Comparison of ENCODE assay signal across 18 cellular contexts in the genomic region with DNA sequence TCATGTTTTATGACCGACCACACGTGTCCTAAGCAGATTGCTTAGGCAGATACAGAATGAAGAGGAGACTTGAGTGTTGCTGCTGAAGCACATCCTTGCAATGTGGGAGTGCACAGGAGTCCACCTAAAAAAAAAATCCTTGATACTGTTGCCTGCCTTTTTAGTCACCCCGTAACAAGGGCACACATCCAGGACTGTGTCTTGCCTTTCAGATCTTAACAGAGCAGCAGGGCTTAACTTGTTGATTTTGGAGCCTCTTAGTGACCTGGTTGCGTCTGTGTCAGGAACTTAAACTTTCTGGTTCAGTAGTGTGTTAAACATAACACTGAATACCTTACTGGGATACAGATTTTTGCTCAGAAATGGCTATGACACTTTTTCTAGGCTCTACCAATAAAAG. TPM values are rescaled to one million over a fixed set of nuclear protein-coding genes. Genes with fewer than 3 reads are reported as not detected.
DNase-seq lines count a peak whose midpoint lies in the region; ATAC-seq and TF ChIP-seq lines count a peak whose summit lies in the region.
"Had no signal": no experiment of that assay in that cellular context is flagged by ENCODE, and none has a peak within 500 bp of the region (broad histone marks: within the 10 kb centered on the region; RNA-seq: fewer than 3 reads in every experiment).

No MANE protein-coding gene starts in this region.

- no peak overlapping the region for H3K9ac ChIP-seq in subcutaneous abdominal adipose tissue (ENCODE audit: low read length in 5 of 5)

- no peaks in the 10 kb centered on the region for H3K27me3 ChIP-seq in subcutaneous abdominal adipose tissue (ENCODE audit: control insufficient read depth in 5 of 5, insufficient read depth in 4 of 5, low read length in 5 of 5)
- no peaks in the 10 kb centered on the region for H3K27me3 ChIP-seq in adrenal gland

- H3K36me3 ChIP-seq in HEK293 (ENCODE audit: control insufficient read depth in 2 of 2, insufficient read depth in 1 of 2, low read length in 2 of 2) (peaks cover 52 to 91% of the 10 kb centered on the region in 2 experiments), subcutaneous abdominal adipose tissue (ENCODE audit: control insufficient read depth in 5 of 5, insufficient read depth in 5 of 5, low read length in 5 of 5) (peaks cover 19 to 61% (median 52%) of the 10 kb centered on the region in 5 donors), adrenal gland (replicated peaks in 1 of 2) (peaks cover 0 to 58% of the 10 kb centered on the region in 2 donors)

- H3K9me3 ChIP-seq in HEK293 (ENCODE audit: control insufficient read depth, insufficient read depth, low read depth, low read length) (no peaks in the 10 kb centered on the region), subcutaneous abdominal adipose tissue (ENCODE audit: control insufficient read depth in 5 of 5, low read length in 5 of 5) (no peaks in the 10 kb centered on the region), adrenal gland (replicated peaks in 1 of 3) (no peaks in the 10 kb centered on the region)

- no peak for DNase-seq in T-helper 2 cell treated with Interferon-gamma antibody and Interleukin-4, amounts not matched to agents 5 μg/mL and 100 μg/mL, for 36 hours (ENCODE audit: low spot score)
- no peak for DNase-seq in T-helper 2 cell
- no peak for DNase-seq in effector memory CD8-positive, alpha-beta T cell
- DNase-seq in NCI-H446 treated with DMSO at 0.1 percent for 48 hours (lab: John Stamatoyannopoulos, UW) = no peak
- no peak for DNase-seq in adrenal gland
- DNase-seq: CD8-positive, alpha-beta T cell; COR-L47; DMS153; DMS79 treated with DMSO at 0.1 percent for 48 hours; EL; GOT3; H9; HFFc6 had no signal

- H3K4me1 ChIP-seq in HEK293 (ENCODE audit: control insufficient read depth, insufficient read depth, low read length) = no peaks in the 10 kb centered on the region
- peaks cover 3 to 37% (median 30%) of the 10 kb centered on the region in 5 donors for H3K4me1 ChIP-seq in subcutaneous abdominal adipose tissue (ENCODE audit: control insufficient read depth in 5 of 5, insufficient read depth in 5 of 5, low read length in 5 of 5)
- peaks cover 28 to 49% of the 10 kb centered on the region in 2 donors for H3K4me1 ChIP-seq in adrenal gland (replicated peaks in 1 of 2)

- peaks cover 66% of the 10 kb centered on the region for H3K36me3 Mint-ChIP-seq in T-helper 2 cell treated with Interferon-gamma antibody and Interleukin-4, amounts not matched to agents 5 μg/mL and 100 μg/mL, for 36 hours (ENCODE audit: low read depth)
- peaks cover 50% of the 10 kb centered on the region for H3K36me3 Mint-ChIP-seq in effector memory CD8-positive, alpha-beta T cell (ENCODE audit: insufficient read depth)

- CTCF ChIA-PET in HEK293 (lab: Yijun Ruan, JAX) = no interaction called here

- H3K27me3 Mint-ChIP-seq in T-helper 2 cell treated with Interferon-gamma antibody and Interleukin-4, amounts not matched to agents 5 μg/mL and 100 μg/mL, for 36 hours (ENCODE audit: low read depth) = no peaks in the 10 kb centered on the region
- H3K27me3 Mint-ChIP-seq in effector memory CD8-positive, alpha-beta T cell = no peaks in the 10 kb centered on the region

- H3K27ac Mint-ChIP-seq in T-helper 2 cell treated with Interferon-gamma antibody and Interleukin-4, amounts not matched to agents 5 μg/mL and 100 μg/mL, for 36 hours = peak overlapping the region; percentile 2
- H3K27ac Mint-ChIP-seq in effector memory CD8-positive, alpha-beta T cell = peak overlapping the region; percentile 53 to 82
- H3K27ac Mint-ChIP-seq: CD14-positive monocyte; CD8-positive, alpha-beta T cell; H9; HFFc6 had no signal

- H3K4me3 Mint-ChIP-seq in T-helper 2 cell treated with Interferon-gamma antibody and Interleukin-4, amounts not matched to agents 5 μg/mL and 100 μg/mL, for 36 hours = no peak overlapping the region
- H3K4me3 Mint-ChIP-seq in effector memory CD8-positive, alpha-beta T cell = no peak overlapping the region
- H3K4me3 Mint-ChIP-seq: CD14-positive monocyte; CD8-positive, alpha-beta T cell; H9; HFFc6 had no signal

- POLR2A ChIA-PET in HEK293 (lab: Yijun Ruan, JAX) = no interaction called here

- no peak for ATAC-seq in effector memory CD8-positive, alpha-beta T cell (replicated peaks)
- no peak for ATAC-seq in GM21360 (IDR thresholded peaks at IDR 0.05; ENCODE audit: unreplicated experiment)
- ATAC-seq: CD8-positive, alpha-beta T cell had no signal

- H3K4me1 Mint-ChIP-seq in T-helper 2 cell treated with Interferon-gamma antibody and Interleukin-4, amounts not matched to agents 5 μg/mL and 100 μg/mL, for 36 hours (ENCODE audit: low read depth) = peaks cover 24% of the 10 kb centered on the region
- H3K4me1 Mint-ChIP-seq in effector memory CD8-positive, alpha-beta T cell (ENCODE audit: low read depth in 2 of 2) = peaks cover 21 to 34% of the 10 kb centered on the region in 2 donors

- H3K27ac ChIP-seq in HEK293 (ENCODE audit: extremely low read depth, low read depth, low read length) = peak overlapping the region; percentile 18; the same call in 1 of the 2 replicates
- H3K27ac ChIP-seq in subcutaneous abdominal adipose tissue (ENCODE audit: low read depth, low read length) = peak overlapping the region; percentile 42
- no peak overlapping the region for H3K27ac ChIP-seq in adrenal gland
- H3K27ac ChIP-seq: 22Rv1 had no signal

- 78 to 85% (median 84%) methylated on average over 4 of the region's 4 CpGs for WGBS in adrenal gland, 4 donors

- H3K9me3 Mint-ChIP-seq in T-helper 2 cell treated with Interferon-gamma antibody and Interleukin-4, amounts not matched to agents 5 μg/mL and 100 μg/mL, for 36 hours = no peaks in the 10 kb centered on the region
- no peaks in the 10 kb centered on the region for H3K9me3 Mint-ChIP-seq in effector memory CD8-positive, alpha-beta T cell
- H3K9me3 Mint-ChIP-seq: CD14-positive monocyte; CD8-positive, alpha-beta T cell; H9; HFFc6 had no signal

- TF ChIP-seq CTCF in HEK293 (tag by site-specific recombination; IDR thresholded peaks at IDR 0.05) (no peak), adrenal gland (IDR thresholded peaks at IDR 0.05) (no peak)

- TF ChIP-seq POLR2A in adrenal gland (IDR thresholded peaks at IDR 0.05) = no peak

- H3K4me3 ChIP-seq in HEK293 (ENCODE audit: low read depth, low read length) = no peak overlapping the region
- H3K4me3 ChIP-seq in subcutaneous abdominal adipose tissue (ENCODE audit: low read depth in 1 of 5, low read length in 5 of 5) = no peak overlapping the region
- H3K4me3 ChIP-seq in adrenal gland = no peak overlapping the region

- intact Hi-C loops in adrenal gland (cut with DNase I) = loop anchor here in 1 of 2 donors (10.0 kb wide), 2 partner anchors 56 to 64 kb away; a partner anchor contains a TSS

TF ChIP-seq in HEK293, 187 proteins besides CTCF, POLR2A, EP300 and RAD21 (continues in another document):
- TF ChIP-seq ZNF311 (tag by site-specific recombination; IDR thresholded peaks at IDR 0.05; ENCODE audit: borderline replicate concordance) (no peak), GLIS2 (tag by site-specific recombination; IDR thresholded peaks at IDR 0.05) (no peak), ZNF114 (tag by site-specific recombination; IDR thresholded peaks at IDR 0.05) (no peak), HOXD13 (CRISPR knock-in tag; IDR thresholded peaks at IDR 0.05; ENCODE audit: borderline replicate concordance) (no peak), ZNF514 (tag by site-specific recombination; IDR thresholded peaks at IDR 0.05) (no peak), ZSCAN23 (tag by site-specific recombination; IDR thresholded peaks at IDR 0.05) (no peak), ZNF830 (tag by site-specific recombination; IDR thresholded peaks at IDR 0.05; ENCODE audit: low read depth) (no peak)
- TF ChIP-seq, protein P1, sequence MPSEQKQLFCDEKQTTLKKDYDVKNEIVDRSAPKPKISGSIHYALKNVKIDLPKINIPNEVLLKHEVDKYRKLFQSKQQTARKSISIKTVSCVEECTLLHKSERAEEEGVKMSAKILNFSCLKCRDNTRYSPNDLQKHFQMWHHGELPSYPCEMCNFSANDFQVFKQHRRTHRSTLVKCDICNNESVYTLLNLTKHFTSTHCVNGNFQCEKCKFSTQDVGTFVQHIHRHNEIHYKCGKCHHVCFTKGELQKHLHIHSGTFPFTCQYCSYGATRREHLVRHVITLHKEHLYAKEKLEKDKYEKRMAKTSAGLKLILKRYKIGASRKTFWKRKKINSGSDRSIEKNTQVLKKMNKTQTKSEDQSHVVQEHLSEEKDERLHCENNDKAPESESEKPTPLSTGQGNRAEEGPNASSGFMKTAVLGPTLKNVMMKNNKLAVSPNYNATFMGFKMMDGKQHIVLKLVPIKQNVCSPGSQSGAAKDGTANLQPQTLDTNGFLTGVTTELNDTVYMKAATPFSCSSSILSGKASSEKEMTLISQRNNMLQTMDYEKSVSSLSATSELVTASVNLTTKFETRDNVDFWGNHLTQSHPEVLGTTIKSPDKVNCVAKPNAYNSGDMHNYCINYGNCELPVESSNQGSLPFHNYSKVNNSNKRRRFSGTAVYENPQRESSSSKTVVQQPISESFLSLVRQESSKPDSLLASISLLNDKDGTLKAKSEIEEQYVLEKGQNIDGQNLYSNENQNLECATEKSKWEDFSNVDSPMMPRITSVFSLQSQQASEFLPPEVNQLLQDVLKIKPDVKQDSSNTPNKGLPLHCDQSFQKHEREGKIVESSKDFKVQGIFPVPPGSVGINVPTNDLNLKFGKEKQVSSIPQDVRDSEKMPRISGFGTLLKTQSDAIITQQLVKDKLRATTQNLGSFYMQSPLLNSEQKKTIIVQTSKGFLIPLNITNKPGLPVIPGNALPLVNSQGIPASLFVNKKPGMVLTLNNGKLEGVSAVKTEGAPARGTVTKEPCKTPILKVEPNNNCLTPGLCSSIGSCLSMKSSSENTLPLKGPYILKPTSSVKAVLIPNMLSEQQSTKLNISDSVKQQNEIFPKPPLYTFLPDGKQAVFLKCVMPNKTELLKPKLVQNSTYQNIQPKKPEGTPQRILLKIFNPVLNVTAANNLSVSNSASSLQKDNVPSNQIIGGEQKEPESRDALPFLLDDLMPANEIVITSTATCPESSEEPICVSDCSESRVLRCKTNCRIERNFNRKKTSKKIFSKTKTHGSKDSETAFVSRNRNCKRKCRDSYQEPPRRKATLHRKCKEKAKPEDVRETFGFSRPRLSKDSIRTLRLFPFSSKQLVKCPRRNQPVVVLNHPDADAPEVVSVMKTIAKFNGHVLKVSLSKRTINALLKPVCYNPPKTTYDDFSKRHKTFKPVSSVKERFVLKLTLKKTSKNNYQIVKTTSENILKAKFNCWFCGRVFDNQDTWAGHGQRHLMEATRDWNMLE (tag by site-specific recombination; conservative IDR thresholded peaks at IDR 0.05; ENCODE audit: low read depth) = no peak

RNA-seq across cellular contexts. Expression of a gene that starts 6.5 kb away (rescaled TPM):
- total RNA-seq in adrenal gland = 10 to 100 TPM; 20.6 to 90.9 (median 51.6) TPM
- polyA plus RNA-seq in adrenal gland = 10 to 100 TPM; 23.4 to 90.2 (median 32.8) TPM

RNA-seq across cellular contexts. Expression of a gene that starts 42.1 kb away (rescaled TPM):
- total RNA-seq in adrenal gland = 10 to 100 TPM; 22.2 to 51.4 (median 27.5) TPM
- polyA plus RNA-seq in adrenal gland = 10 to 100 TPM; 25.6 to 47.9 (median 46.8) TPM

RNA-seq across cellular contexts. Expression of a gene that starts 53.8 kb away (rescaled TPM):
- total RNA-seq in adrenal gland = 10 to 100 TPM in 3 of 8 donors, 1 to 10 TPM in 5; 2.1 to 12.7 (median 5.3) TPM
- polyA plus RNA-seq in adrenal gland = 1 to 10 TPM; 1.7 to 5.1 (median 4.5) TPM
- polyA plus RNA-seq: CD14-positive monocyte had no signal

RNA-seq across cellular contexts. Expression of a gene that starts 54.6 kb away (rescaled TPM):
- total RNA-seq in adrenal gland = 10 to 100 TPM; 11.5 to 36.5 (median 17.8) TPM
- polyA plus RNA-seq in adrenal gland = 10 to 100 TPM; 23.2 to 73.0 (median 66.8) TPM

Comparison
In these comparisons a context has a peak if more than half of its experiments do, and no peak if none do; other contexts are left out.
1. H3K27ac ChIP-seq: peak in HEK293 (single experiment) and subcutaneous abdominal adipose tissue (single experiment); none in adrenal gland (0 of 5).